10 cellular contexts compared by ENCODE assay signal in genomic region chr19:4647676-4648644, GRCh38. TPM values are rescaled to one million over a fixed set of nuclear protein-coding genes. Genes with fewer than 3 reads are reported as not detected.
DNase-seq lines count a peak whose midpoint lies in the region; ATAC-seq, FAIRE-seq and TF ChIP-seq lines count a peak whose summit lies in the region.
"Had no signal": no experiment of that assay in that cellular context is flagged by ENCODE, and none has a peak within 500 bp of the region (broad histone marks: within the 10 kb centered on the region; RNA-seq: fewer than 3 reads in every experiment).

No MANE protein-coding gene starts in this region.

- H3K4ac ChIP-seq in H1 (replicated peaks; ENCODE audit: insufficient read length, low read depth, low read length): no peak overlapping the region

- no peak overlapping the region for H4K5ac ChIP-seq in H1 (ENCODE audit: insufficient read length, low read depth, low read length)

- no peaks in the 10 kb centered on the region for H3K23me2 ChIP-seq in H1 (ENCODE audit: low read depth, low read length)

- H2AK5ac ChIP-seq in H1 (ENCODE audit: low read depth, low read length): no peak overlapping the region

- intact Hi-C loops in lower lobe of right lung (cut with DNase I): no loop called here
- intact Hi-C loops in transverse colon (cut with DNase I; ENCODE audit: low total_unique reads): no loop called here

- H3K9me3 ChIP-seq in NT2/D1 (ENCODE audit: insufficient read depth, low read length): no peaks in the 10 kb centered on the region
- no peaks in the 10 kb centered on the region for H3K9me3 ChIP-seq in H1 (ENCODE audit: insufficient read depth in 2 of 2, low read depth in 1 of 2, low read length in 1 of 2)
- H3K9me3 ChIP-seq in lower lobe of right lung: no peaks in the 10 kb centered on the region
- no peaks in the 10 kb centered on the region for H3K9me3 ChIP-seq in transverse colon

- H2AFZ ChIP-seq in H1 (ENCODE audit: low read length): no peak overlapping the region

- H3K4me1 ChIP-seq in NT2/D1 (ENCODE audit: insufficient read depth, insufficient read length): peaks cover 20% of the 10 kb centered on the region
- H3K4me1 ChIP-seq in H1 (replicated peaks in 1 of 4; ENCODE audit: control insufficient read depth in 3 of 4, insufficient read depth in 4 of 4, low read length in 3 of 4): no peaks in the 10 kb centered on the region; a peak in 1 of 7 replicates
- H3K4me1 ChIP-seq in lower lobe of right lung: no peaks in the 10 kb centered on the region
- H3K4me1 ChIP-seq in transverse colon: peaks cover 0 to 12% (median 5%) of the 10 kb centered on the region in 4 donors

- H3K9ac ChIP-seq in NT2/D1 (ENCODE audit: insufficient read length, low read depth): peak overlapping the region; percentile 57
- H3K9ac ChIP-seq in H1 (replicated peaks in 1 of 4; ENCODE audit: extremely low read depth in 1 of 4, low read depth in 3 of 4, low read length in 3 of 4): 0 out of 7 replicates have a peak overlapping the region, but pooled peaks of 1 of the 4 experiments have one; percentile 10

- H4K20me1 ChIP-seq in H1 (replicated peaks in 1 of 2; ENCODE audit: control insufficient read depth in 1 of 2, insufficient read depth in 2 of 2, low read length in 2 of 2): peaks cover 0 to 7% of the 10 kb centered on the region in 2 experiments

- H3K4me3 ChIP-seq in NT2/D1 (ENCODE audit: insufficient read length, low read depth) (no peak overlapping the region), H1 (ENCODE audit: extremely low read depth in 1 of 4, insufficient read depth in 2 of 4, low read depth in 3 of 4, low read length in 4 of 4) (no peak overlapping the region), lower lobe of right lung (no peak overlapping the region), transverse colon (no peak overlapping the region)

- in situ Hi-C loops in transverse colon (cut with MboI; ENCODE audit: low pct_ligation_motif_present in 1 of 4, low pct_unique_long_range_greater_than_20kb in 1 of 4, low sequenced_read_pairs in 3 of 4): no loop called here

- no peak for FAIRE-seq in H1 (lab: Jason Lieb, UNC)

- H2BK20ac ChIP-seq in H1 (ENCODE audit: low read length): no peak overlapping the region

- no peak overlapping the region for H3K18ac ChIP-seq in H1 (ENCODE audit: extremely low read depth, low read length)

- H3K4me2 ChIP-seq in H1 (ENCODE audit: insufficient read depth in 1 of 2, low read depth in 2 of 2, low read length in 2 of 2): no peak overlapping the region

- no peak overlapping the region for H4K91ac ChIP-seq in H1 (replicated peaks; ENCODE audit: insufficient read length, low read length)

- DNase-seq in NT2/D1 (ENCODE audit: low read depth, low spot score) (no peak), H1 (ENCODE audit: low read depth in 1 of 2, low spot score in 2 of 2) (peak in 1 of 2 experiments; percentile 69), lower lobe of right lung (no peak), transverse colon (no peak), AG08396 (ENCODE audit: low spot score) (no peak)
- no peak for DNase-seq in activated T-cell treated with anti-CD3 and anti-CD28 coated beads, Interleukin-2, amount 50 U/mL, for 1 hour
- DNase-seq: GF-D8; stimulated activated CD4-positive, alpha-beta T cell treated with anti-CD3 and anti-CD28 coated beads, Interleukin-12 subunit alpha, Interleukin-12 subunit beta, amount 100 ng/mL, for 4 hours; stimulated activated naive CD8-positive, alpha-beta T cell treated with anti-CD3 and anti-CD28 coated beads, Interleukin-15, Interleukin-2, amounts not matched to agents 100 U/mL and 50 U/mL, for 24 hours had no signal

- peak; percentile 51 to 52 for ATAC-seq in lower lobe of right lung
- ATAC-seq in HG03457 (IDR thresholded peaks at IDR 0.05; ENCODE audit: unreplicated experiment): no peak
- ATAC-seq: stimulated activated naive CD8-positive, alpha-beta T cell treated with anti-CD3 and anti-CD28 coated beads, Interleukin-15, Interleukin-2, amounts not matched to agents 100 U/mL and 50 U/mL, for 24 hours had no signal

- H3K36me3 ChIP-seq in NT2/D1 (ENCODE audit: insufficient read depth, insufficient read length, low read length) (peaks cover 22% of the 10 kb centered on the region), H1 (ENCODE audit: control insufficient read depth in 2 of 4, insufficient read depth in 4 of 4, low read length in 3 of 4) (peaks cover 0 to 4% (median 0%) of the 10 kb centered on the region in 4 experiments; a peak in 2 of 8 replicates), lower lobe of right lung (peaks cover 11% of the 10 kb centered on the region), transverse colon (no peaks in the 10 kb centered on the region)

- H2BK15ac ChIP-seq in H1 (ENCODE audit: low read length): no peak overlapping the region

- POLR2A ChIA-PET in H1 (lab: Charles Lee; ENCODE audit: partially characterized antibody): interaction anchor here (1.0 kb wide), 2 partner anchors 8 to 14 kb away, joined by 3 read pairs; partner anchors contain the start of gene TNFAIP8L1

- H3K79me1 ChIP-seq in H1 (ENCODE audit: low read depth, low read length): peaks cover 2% of the 10 kb centered on the region; the same call in 1 of the 2 replicates

- H3K27me3 ChIP-seq in NT2/D1 (ENCODE audit: insufficient read depth, insufficient read length): no peaks in the 10 kb centered on the region
- no peaks in the 10 kb centered on the region for H3K27me3 ChIP-seq in H1 (replicated peaks in 1 of 4; ENCODE audit: control insufficient read depth in 3 of 4, extremely low read depth in 1 of 4, insufficient read depth in 3 of 4, low read length in 3 of 4)
- H3K27me3 ChIP-seq in lower lobe of right lung (ENCODE audit: low read depth): no peaks in the 10 kb centered on the region
- no peaks in the 10 kb centered on the region for H3K27me3 ChIP-seq in transverse colon

- TF ChIP-seq EP300 in H1 (IDR thresholded peaks at IDR 0.05; ENCODE audit: borderline replicate concordance in 1 of 2, low read depth in 2 of 2, low read length in 2 of 2) (no peak), transverse colon (IDR thresholded peaks at IDR 0.05; ENCODE audit: low read depth) (no peak)

- H3K27ac ChIP-seq in H1 (ENCODE audit: low read depth, low read length): no peak overlapping the region
- H3K27ac ChIP-seq in lower lobe of right lung: peak overlapping the region; percentile 56
- peak overlapping the region; percentile 70 to 89 (median 84) for H3K27ac ChIP-seq in transverse colon

- H3K79me2 ChIP-seq in H1 (ENCODE audit: control insufficient read depth in 1 of 2, insufficient read depth in 2 of 2, low read length in 2 of 2): no peaks in the 10 kb centered on the region

- H2BK5ac ChIP-seq in H1 (ENCODE audit: low read depth, low read length): peak overlapping the region; percentile 63; the same call in 1 of the 2 replicates

- H3K56ac ChIP-seq in H1 (replicated peaks; ENCODE audit: insufficient read length, low read depth, low read length): no peak overlapping the region

- no peak overlapping the region for H3K14ac ChIP-seq in H1 (ENCODE audit: insufficient read length)

- TF ChIP-seq POLR2A in H1 (IDR thresholded peaks at IDR 0.05; ENCODE audit: control extremely low read depth in 1 of 2, low read depth in 2 of 2, low read length in 2 of 2): no peak
- TF ChIP-seq POLR2A in transverse colon (IDR thresholded peaks at IDR 0.05): no peak

- CTCF ChIA-PET in H1 (lab: Charles Lee; ENCODE audit: partially characterized antibody): interaction anchor here (0.7 to 4.3 kb wide), 10 partner anchors 8 to 125 kb away, joined by 3 to 17 read pairs (median 3); no protein-coding TSS in a partner anchor

- H3K23ac ChIP-seq in H1 (ENCODE audit: insufficient read length): no peak overlapping the region

- 0 out of 2 replicates have a peak overlapping the region, but pooled peaks have one; percentile 17 for H2BK12ac ChIP-seq in H1 (ENCODE audit: low read depth, low read length)

- no peak overlapping the region; the same call in none of the 2 replicates for H4K8ac ChIP-seq in H1 (ENCODE audit: extremely low read depth, insufficient read depth, low read length)

- no peak overlapping the region for H2BK120ac ChIP-seq in H1 (replicated peaks; ENCODE audit: low read depth, low read length)

- peak in 1 of 2 experiments; percentile 33; a peak in 2 of 4 replicates for TF ChIP-seq RAD21 in H1 (IDR thresholded peaks at IDR 0.05 in 1 of 2, conservative IDR thresholded peaks at IDR 0.05 in 1 of 2; ENCODE audit: low read depth in 2 of 2, low read length in 2 of 2)

- TF ChIP-seq CTCF in H1 (IDR thresholded peaks at IDR 0.05; ENCODE audit: control extremely low read depth in 1 of 3, insufficient read depth in 1 of 3, low read depth in 1 of 3, low read length in 3 of 3) (peak; percentile 50 to 63 (median 59)), lower lobe of right lung (IDR thresholded peaks at IDR 0.05) (peak; percentile 11), transverse colon (IDR thresholded peaks at IDR 0.05) (no peak)

- 75% methylated on average over 13 of the region's 20 CpGs; no CpG with 5 or more reads in 1 of the 2 experiments for WGBS in H1 (ENCODE audit: extremely low coverage in 1 of 2, insufficient coverage in 1 of 2, insufficient read length in 1 of 2, insufficient replicate concordance in 2 of 2, low coverage in 1 of 2, low lambda C conversion rate in 2 of 2, missing lambda C conversion rate in 1 of 2), 2 experiments
- WGBS in transverse colon (ENCODE audit: low coverage in 1 of 2), 2 donors: 69% methylated on average over 18 of the region's 20 CpGs; no CpG with 5 or more reads in 1 of the 2 donors

RNA-seq across cellular contexts. Expression of gene TNFAIP8L1, which starts 8.6 kb away (rescaled TPM):
- total RNA-seq in H1 (2021; fragmentation: NEBNext Ultra II Directional; extraction: Animal tissue kit (Norgen Biotek cat#: 25700)): 5.9 and 6.1 TPM in 2 replicates
- polyA plus RNA-seq in H1 (2011; rRNA removed): 3.2 and 5.5 TPM in 2 replicates
- 4.2 TPM for polyA plus RNA-seq in H1 (2011; cell fraction: cytosol; rRNA removed)
- 4.8 TPM for polyA plus RNA-seq in H1 (2011; cell fraction: nucleus; rRNA removed)
- polyA plus RNA-seq in H1 (2012, experiment 1 of 2): 4.8 to 5.2 TPM (median 5.0 TPM) in 4 replicates
- polyA plus RNA-seq in H1 (2012, experiment 2 of 2): 5.8 TPM
- 5.3 TPM for polyA plus RNA-seq in H1 (2013, experiment 1 of 2)
- polyA plus RNA-seq in H1 (2013, experiment 2 of 2): 5.9 TPM
- polyA minus RNA-seq in H1 (2011; rRNA and poly(A)+ RNA removed): 2.1 and 3.2 TPM in 2 replicates
- 2.3 TPM for polyA minus RNA-seq in H1 (2011; cell fraction: cytosol; rRNA and poly(A)+ RNA removed)
- 3.2 TPM for polyA minus RNA-seq in H1 (2011; cell fraction: nucleus; rRNA and poly(A)+ RNA removed)
- total RNA-seq in lower lobe of right lung: 11.2 TPM
- 10 to 100 TPM in 1 of 4 donors, 1 to 10 TPM in 3; 4.5 to 12.0 (median 8.5) TPM for total RNA-seq in transverse colon

RNA-seq across cellular contexts. Expression of gene MYDGF, which starts 22.2 kb away (rescaled TPM):
- total RNA-seq in H1 (2021; fragmentation: NEBNext Ultra II Directional; extraction: Animal tissue kit (Norgen Biotek cat#: 25700)): 51.1 and 53.1 TPM in 2 replicates
- 40.6 and 81.0 TPM in 2 replicates for polyA plus RNA-seq in H1 (2011; rRNA removed)
- polyA plus RNA-seq in H1 (2011; cell fraction: cytosol; rRNA removed): 75.6 TPM
- polyA plus RNA-seq in H1 (2011; cell fraction: nucleus; rRNA removed): 81.2 TPM
- polyA plus RNA-seq in H1 (2012, experiment 1 of 2): 72.8 to 95.3 TPM (median 83.7 TPM) in 4 replicates
- 107 TPM for polyA plus RNA-seq in H1 (2012, experiment 2 of 2)
- 61.2 TPM for polyA plus RNA-seq in H1 (2013, experiment 1 of 2)
- 68.4 TPM for polyA plus RNA-seq in H1 (2013, experiment 2 of 2)
- polyA minus RNA-seq in H1 (2011; rRNA and poly(A)+ RNA removed): 9.9 and 21.7 TPM in 2 replicates
- polyA minus RNA-seq in H1 (2011; cell fraction: cytosol; rRNA and poly(A)+ RNA removed): 28.2 TPM
- 19.1 TPM for polyA minus RNA-seq in H1 (2011; cell fraction: nucleus; rRNA and poly(A)+ RNA removed)
- 91.6 TPM for total RNA-seq in lower lobe of right lung
- 10 to 100 TPM in 2 of 4 donors, 1 to 10 TPM in 2; 3.6 to 44.5 (median 22.0) TPM for total RNA-seq in transverse colon

Comparison
In these comparisons a context has a peak if more than half of its experiments do, and no peak if none do; other contexts are left out.
1. CTCF ChIP-seq: peak in H1 (3 of 3) and lower lobe of right lung (single experiment); none in transverse colon (0 of 5).